ENCODE assay signal across 18 cellular contexts in the genomic region with DNA sequence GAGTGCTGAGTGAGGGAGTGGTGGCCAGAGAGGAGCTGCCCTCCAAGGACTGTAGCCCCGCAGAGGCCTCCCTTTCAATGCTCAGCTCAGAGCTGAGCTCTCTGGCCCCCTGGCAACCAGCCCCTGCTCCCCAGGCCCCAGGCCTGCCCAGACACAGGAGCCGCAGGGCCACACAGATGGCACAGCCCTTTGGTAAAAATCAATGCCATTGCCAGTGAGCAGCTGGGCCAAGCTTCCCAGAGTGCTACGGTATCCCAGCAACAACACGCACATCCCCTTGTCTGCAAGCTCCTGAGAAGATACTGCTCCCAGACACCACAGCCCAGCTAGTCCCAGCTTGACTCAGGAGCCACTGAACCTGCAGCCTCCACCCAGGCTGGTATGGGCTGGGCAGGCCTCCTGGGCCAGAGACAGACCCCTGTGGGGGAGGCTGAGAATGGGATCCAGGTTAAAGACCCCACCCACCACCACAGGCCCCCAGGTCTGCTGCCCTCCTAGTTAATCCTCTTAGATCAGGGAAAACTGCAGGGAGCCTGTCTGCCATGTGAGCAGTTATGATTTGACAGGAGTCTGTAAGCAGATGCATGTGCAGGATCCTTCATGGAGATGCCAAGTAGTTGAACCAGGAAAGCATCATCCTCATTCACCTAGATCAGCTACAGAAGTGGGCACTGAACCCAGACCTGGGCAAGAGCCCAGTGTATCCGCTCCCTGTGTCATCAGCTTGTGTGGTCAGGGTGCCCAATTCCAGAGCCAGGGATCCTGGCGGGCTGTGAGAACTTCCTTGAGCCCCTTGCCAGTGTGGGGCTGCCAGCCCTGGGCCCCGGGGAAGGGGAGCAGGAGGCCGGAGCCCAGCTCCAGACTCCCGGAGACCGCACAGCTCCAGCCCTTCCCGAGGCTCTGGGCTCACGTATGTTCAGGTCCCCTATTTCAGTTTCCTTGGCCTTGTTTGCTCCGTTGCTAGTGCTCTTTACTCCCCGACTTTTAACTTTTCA. TPM values are rescaled to one million over a fixed set of nuclear protein-coding genes. Genes with fewer than 3 reads are reported as not detected.
A peak's percentile ranks its signal among the peaks of the same experiment; 100 is the strongest.
DNase-seq lines count a peak whose midpoint lies in the region; ATAC-seq and TF ChIP-seq lines count a peak whose summit lies in the region.
"Had no signal": no experiment of that assay in that cellular context is flagged by ENCODE, and none has a peak within 500 bp of the region (broad histone marks: within the 10 kb centered on the region; RNA-seq: fewer than 3 reads in every experiment).

No MANE protein-coding gene starts in this region.

- DNase-seq in Daoy (ENCODE audit: low read depth) = peak; percentile 0
- DNase-seq in NCI-H1694 (lab: John Stamatoyannopoulos, UW) = peak; percentile 64
- DNase-seq in osteocyte (ENCODE audit: extremely low spot score, unreplicated experiment) = peak; percentile 75
- DNase-seq in NAMALWA (ENCODE audit: low spot score) = no peak
- no peak for DNase-seq in NK-92 (lab: John Stamatoyannopoulos, UW; ENCODE audit: unreplicated experiment)
- DNase-seq in DMS153 treated with DMSO at 0.1 percent for 48 hours (lab: John Stamatoyannopoulos, UW; ENCODE audit: unreplicated experiment) = no peak
- DNase-seq: activated CD4-positive, alpha-beta T cell treated with anti-CD3 and anti-CD28 coated beads, Interleukin-2, amount 10 ng/mL, durations not matched to agents 24 days and 14 days; BE2C; DMS79 treated with DMSO at 0.1 percent for 48 hours; foreskin keratinocyte; NCI-H2107 had no signal

- peaks cover 41% of the 10 kb centered on the region for H3K4me1 Mint-ChIP-seq in brain
- no peaks in the 10 kb centered on the region for H3K4me1 Mint-ChIP-seq in osteocyte (ENCODE audit: unreplicated experiment)
- H3K4me1 Mint-ChIP-seq: activated CD4-positive, alpha-beta T cell treated with anti-CD3 and anti-CD28 coated beads, Interleukin-2, amount 10 ng/mL, durations not matched to agents 24 days and 14 days had no signal

- H3K4me3 Mint-ChIP-seq in brain (no peak overlapping the region), osteocyte (ENCODE audit: unreplicated experiment) (no peak overlapping the region)
- H3K4me3 Mint-ChIP-seq: activated CD4-positive, alpha-beta T cell treated with anti-CD3 and anti-CD28 coated beads, Interleukin-2, amount 10 ng/mL, durations not matched to agents 24 days and 14 days; activated T-helper 1 cell treated with anti-CD3 and anti-CD28 coated beads, Interleukin-12 subunit alpha, Interleukin-12 subunit beta, Interleukin-2, Interleukin-4 antibody, amounts not matched to agents 30 ng/mL and 10 ng/mL and 1 ng/mL, durations not matched to agents 14 hours and 24 hours and 36 hours; IgD-negative memory B cell; T-helper 1 cell treated with Interleukin-12 subunit alpha and Interleukin-12 subunit beta and Interleukin-4 antibody, amounts not matched to agents 30 μg/mL and 1 μg/mL, for 36 hours had no signal

- H3K36me3 Mint-ChIP-seq in brain = no peaks in the 10 kb centered on the region
- no peaks in the 10 kb centered on the region for H3K36me3 Mint-ChIP-seq in osteocyte (ENCODE audit: unreplicated experiment)
- H3K36me3 Mint-ChIP-seq: IgD-negative memory B cell had no signal

- no peaks in the 10 kb centered on the region for H3K9me3 Mint-ChIP-seq in brain
- peaks cover 4% of the 10 kb centered on the region for H3K9me3 Mint-ChIP-seq in osteocyte (ENCODE audit: unreplicated experiment)
- H3K9me3 Mint-ChIP-seq: activated CD4-positive, alpha-beta T cell treated with anti-CD3 and anti-CD28 coated beads, Interleukin-2, amount 10 ng/mL, durations not matched to agents 24 days and 14 days; activated T-helper 1 cell treated with anti-CD3 and anti-CD28 coated beads, Interleukin-12 subunit alpha, Interleukin-12 subunit beta, Interleukin-2, Interleukin-4 antibody, amounts not matched to agents 30 ng/mL and 10 ng/mL and 1 ng/mL, durations not matched to agents 14 hours and 24 hours and 36 hours; T-helper 1 cell treated with Interleukin-12 subunit alpha and Interleukin-12 subunit beta and Interleukin-4 antibody, amounts not matched to agents 30 μg/mL and 1 μg/mL, for 36 hours had no signal

- peak overlapping the region in 3 of 5 experiments; percentile 69 to 82 (median 81) for H3K27ac Mint-ChIP-seq in brain
- H3K27ac Mint-ChIP-seq in osteocyte (ENCODE audit: unreplicated experiment) = no peak overlapping the region
- H3K27ac Mint-ChIP-seq: activated CD4-positive, alpha-beta T cell treated with anti-CD3 and anti-CD28 coated beads, Interleukin-2, amount 10 ng/mL, durations not matched to agents 24 days and 14 days; activated T-helper 1 cell treated with anti-CD3 and anti-CD28 coated beads, Interleukin-12 subunit alpha, Interleukin-12 subunit beta, Interleukin-2, Interleukin-4 antibody, amounts not matched to agents 30 ng/mL and 10 ng/mL and 1 ng/mL, durations not matched to agents 14 hours and 24 hours and 36 hours; T-helper 1 cell treated with Interleukin-12 subunit alpha and Interleukin-12 subunit beta and Interleukin-4 antibody, amounts not matched to agents 30 μg/mL and 1 μg/mL, for 36 hours had no signal

- peaks cover 2% of the 10 kb centered on the region for H3K27me3 Mint-ChIP-seq in brain
- H3K27me3 Mint-ChIP-seq in osteocyte (ENCODE audit: unreplicated experiment) = no peaks in the 10 kb centered on the region
- H3K27me3 Mint-ChIP-seq: activated CD4-positive, alpha-beta T cell treated with anti-CD3 and anti-CD28 coated beads, Interleukin-2, amount 10 ng/mL, durations not matched to agents 24 days and 14 days; IgD-negative memory B cell had no signal

- no peak for ATAC-seq in GM18502 (IDR thresholded peaks at IDR 0.05; ENCODE audit: poor library complexity, unreplicated experiment)
- ATAC-seq: foreskin keratinocyte, Panc1 had no signal

- TF ChIP-seq CTCF in brain (conservative IDR thresholded peaks at IDR 0.05) (no peak), osteocyte (IDR thresholded peaks at IDR 0.05) (no peak)

RNA-seq across cellular contexts. Expression of a gene that starts 26.7 kb away (rescaled TPM):
- total RNA-seq in Daoy (2014; rRNA removed; shearing (Covaris generic)) = 0.27 and 0.46 TPM in 2 replicates
- polyA plus RNA-seq in brain (ENCODE audit: insufficient read depth, low read depth, low replicate concordance) = 2.2 TPM
- 10.7 and 12.2 TPM in 2 replicates for total RNA-seq in osteocyte
- total RNA-seq: activated CD4-positive, alpha-beta T cell treated with anti-CD3 and anti-CD28 coated beads, Interleukin-2, amount 10 ng/mL, durations not matched to agents 24 days and 14 days; activated T-helper 1 cell treated with anti-CD3 and anti-CD28 coated beads, Interleukin-12 subunit alpha, Interleukin-12 subunit beta, Interleukin-2, Interleukin-4 antibody, amounts not matched to agents 30 ng/mL and 10 ng/mL and 1 ng/mL, durations not matched to agents 14 hours and 24 hours and 36 hours; foreskin keratinocyte; pulmonary artery endothelial cell had no signal
- polyA plus RNA-seq: foreskin keratinocyte, IgD-negative memory B cell had no signal

Comparison
In these comparisons a context has a peak if more than half of its experiments do, and no peak if none do; other contexts are left out.
1. DNase-seq: peak in Daoy (single experiment), NCI-H1694 (single experiment) and osteocyte (single experiment); none in NAMALWA (single experiment), NK-92 (single experiment) and DMS153 treated with DMSO at 0.1 percent for 48 hours (single experiment).